ENCODE assay signal across 2 cellular contexts in the genomic region with DNA sequence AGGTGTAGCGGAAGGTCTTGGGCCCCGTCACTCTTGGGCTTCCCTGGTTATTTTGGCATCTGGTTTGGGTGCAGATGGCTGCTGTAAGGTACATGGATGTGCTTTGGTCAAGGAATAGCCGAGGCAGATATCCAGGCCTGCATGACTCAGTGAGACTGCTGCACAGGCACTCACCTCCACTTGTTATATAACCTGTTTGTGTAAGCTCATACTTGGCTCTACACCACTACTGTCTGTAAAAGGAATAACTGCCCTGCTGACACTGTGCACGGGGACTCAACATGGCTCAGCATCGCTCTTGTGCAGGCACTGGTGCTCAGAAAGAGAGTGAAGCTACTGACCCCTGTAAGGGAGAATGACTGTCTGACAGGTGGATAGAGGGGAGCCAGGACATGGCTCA.
TF ChIP-seq lines count a peak whose summit lies in the region.

No MANE protein-coding gene starts in this region.

TF ChIP-seq in SK-N-SH, 30 proteins besides CTCF, POLR2A, EP300 and RAD21 (continued from another document):
- no peak for TF ChIP-seq FOXJ3 (CRISPR knock-in tag; IDR thresholded peaks at IDR 0.05)
- no peak for TF ChIP-seq CHD2 (IDR thresholded peaks at IDR 0.05; ENCODE audit: low read length, partially characterized antibody)
- no peak for TF ChIP-seq SIN3A (IDR thresholded peaks at IDR 0.05; ENCODE audit: borderline replicate concordance, low read depth, low read length)
- no peak for TF ChIP-seq MEF2A (IDR thresholded peaks at IDR 0.05; ENCODE audit: borderline replicate concordance, low read depth)
- TF ChIP-seq RCOR1 (IDR thresholded peaks at IDR 0.05; ENCODE audit: low read length): no peak
- no peak for TF ChIP-seq TAF1 (IDR thresholded peaks at IDR 0.05; ENCODE audit: borderline replicate concordance, low read depth, low read length)
- no peak for TF ChIP-seq YY1 (IDR thresholded peaks at IDR 0.05; ENCODE audit: low read depth)
- no peak for TF ChIP-seq GABPA (IDR thresholded peaks at IDR 0.05; ENCODE audit: low read depth)
- TF ChIP-seq, protein P1, sequence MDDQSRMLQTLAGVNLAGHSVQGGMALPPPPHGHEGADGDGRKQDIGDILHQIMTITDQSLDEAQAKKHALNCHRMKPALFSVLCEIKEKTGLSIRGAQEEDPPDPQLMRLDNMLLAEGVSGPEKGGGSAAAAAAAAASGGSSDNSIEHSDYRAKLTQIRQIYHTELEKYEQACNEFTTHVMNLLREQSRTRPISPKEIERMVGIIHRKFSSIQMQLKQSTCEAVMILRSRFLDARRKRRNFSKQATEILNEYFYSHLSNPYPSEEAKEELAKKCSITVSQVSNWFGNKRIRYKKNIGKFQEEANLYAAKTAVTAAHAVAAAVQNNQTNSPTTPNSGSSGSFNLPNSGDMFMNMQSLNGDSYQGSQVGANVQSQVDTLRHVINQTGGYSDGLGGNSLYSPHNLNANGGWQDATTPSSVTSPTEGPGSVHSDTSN (IDR thresholded peaks at IDR 0.05): no peak
- no peak for TF ChIP-seq FOSL2 (IDR thresholded peaks at IDR 0.05; ENCODE audit: borderline replicate concordance, low read depth)
- TF ChIP-seq POLR2AphosphoS5 (IDR thresholded peaks at IDR 0.05; ENCODE audit: low read depth, low read length): no peak
- TF ChIP-seq SMC3 (IDR thresholded peaks at IDR 0.05; ENCODE audit: low read depth, low read length): no peak

TF ChIP-seq in SK-N-SH treated with all-trans-retinoic acid at 6 μM for 48 hours, 23 proteins besides CTCF, POLR2A, EP300 and RAD21 (continued from another document):
- no peak for TF ChIP-seq ISL1 (CRISPR knock-in tag; IDR thresholded peaks at IDR 0.05)
- TF ChIP-seq, protein P2, sequence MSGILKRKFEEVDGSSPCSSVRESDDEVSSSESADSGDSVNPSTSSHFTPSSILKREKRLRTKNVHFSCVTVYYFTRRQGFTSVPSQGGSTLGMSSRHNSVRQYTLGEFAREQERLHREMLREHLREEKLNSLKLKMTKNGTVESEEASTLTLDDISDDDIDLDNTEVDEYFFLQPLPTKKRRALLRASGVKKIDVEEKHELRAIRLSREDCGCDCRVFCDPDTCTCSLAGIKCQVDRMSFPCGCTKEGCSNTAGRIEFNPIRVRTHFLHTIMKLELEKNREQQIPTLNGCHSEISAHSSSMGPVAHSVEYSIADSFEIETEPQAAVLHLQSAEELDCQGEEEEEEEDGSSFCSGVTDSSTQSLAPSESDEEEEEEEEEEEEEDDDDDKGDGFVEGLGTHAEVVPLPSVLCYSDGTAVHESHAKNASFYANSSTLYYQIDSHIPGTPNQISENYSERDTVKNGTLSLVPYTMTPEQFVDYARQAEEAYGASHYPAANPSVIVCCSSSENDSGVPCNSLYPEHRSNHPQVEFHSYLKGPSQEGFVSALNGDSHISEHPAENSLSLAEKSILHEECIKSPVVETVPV (CRISPR knock-in tag; IDR thresholded peaks at IDR 0.05): no peak
- TF ChIP-seq, protein P3, sequence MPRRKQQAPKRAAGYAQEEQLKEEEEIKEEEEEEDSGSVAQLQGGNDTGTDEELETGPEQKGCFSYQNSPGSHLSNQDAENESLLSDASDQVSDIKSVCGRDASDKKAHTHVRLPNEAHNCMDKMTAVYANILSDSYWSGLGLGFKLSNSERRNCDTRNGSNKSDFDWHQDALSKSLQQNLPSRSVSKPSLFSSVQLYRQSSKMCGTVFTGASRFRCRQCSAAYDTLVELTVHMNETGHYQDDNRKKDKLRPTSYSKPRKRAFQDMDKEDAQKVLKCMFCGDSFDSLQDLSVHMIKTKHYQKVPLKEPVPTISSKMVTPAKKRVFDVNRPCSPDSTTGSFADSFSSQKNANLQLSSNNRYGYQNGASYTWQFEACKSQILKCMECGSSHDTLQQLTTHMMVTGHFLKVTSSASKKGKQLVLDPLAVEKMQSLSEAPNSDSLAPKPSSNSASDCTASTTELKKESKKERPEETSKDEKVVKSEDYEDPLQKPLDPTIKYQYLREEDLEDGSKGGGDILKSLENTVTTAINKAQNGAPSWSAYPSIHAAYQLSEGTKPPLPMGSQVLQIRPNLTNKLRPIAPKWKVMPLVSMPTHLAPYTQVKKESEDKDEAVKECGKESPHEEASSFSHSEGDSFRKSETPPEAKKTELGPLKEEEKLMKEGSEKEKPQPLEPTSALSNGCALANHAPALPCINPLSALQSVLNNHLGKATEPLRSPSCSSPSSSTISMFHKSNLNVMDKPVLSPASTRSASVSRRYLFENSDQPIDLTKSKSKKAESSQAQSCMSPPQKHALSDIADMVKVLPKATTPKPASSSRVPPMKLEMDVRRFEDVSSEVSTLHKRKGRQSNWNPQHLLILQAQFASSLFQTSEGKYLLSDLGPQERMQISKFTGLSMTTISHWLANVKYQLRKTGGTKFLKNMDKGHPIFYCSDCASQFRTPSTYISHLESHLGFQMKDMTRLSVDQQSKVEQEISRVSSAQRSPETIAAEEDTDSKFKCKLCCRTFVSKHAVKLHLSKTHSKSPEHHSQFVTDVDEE (CRISPR knock-in tag; IDR thresholded peaks at IDR 0.05): no peak
- no peak for TF ChIP-seq OSR1 (CRISPR knock-in tag; IDR thresholded peaks at IDR 0.05)
- TF ChIP-seq, protein P4, sequence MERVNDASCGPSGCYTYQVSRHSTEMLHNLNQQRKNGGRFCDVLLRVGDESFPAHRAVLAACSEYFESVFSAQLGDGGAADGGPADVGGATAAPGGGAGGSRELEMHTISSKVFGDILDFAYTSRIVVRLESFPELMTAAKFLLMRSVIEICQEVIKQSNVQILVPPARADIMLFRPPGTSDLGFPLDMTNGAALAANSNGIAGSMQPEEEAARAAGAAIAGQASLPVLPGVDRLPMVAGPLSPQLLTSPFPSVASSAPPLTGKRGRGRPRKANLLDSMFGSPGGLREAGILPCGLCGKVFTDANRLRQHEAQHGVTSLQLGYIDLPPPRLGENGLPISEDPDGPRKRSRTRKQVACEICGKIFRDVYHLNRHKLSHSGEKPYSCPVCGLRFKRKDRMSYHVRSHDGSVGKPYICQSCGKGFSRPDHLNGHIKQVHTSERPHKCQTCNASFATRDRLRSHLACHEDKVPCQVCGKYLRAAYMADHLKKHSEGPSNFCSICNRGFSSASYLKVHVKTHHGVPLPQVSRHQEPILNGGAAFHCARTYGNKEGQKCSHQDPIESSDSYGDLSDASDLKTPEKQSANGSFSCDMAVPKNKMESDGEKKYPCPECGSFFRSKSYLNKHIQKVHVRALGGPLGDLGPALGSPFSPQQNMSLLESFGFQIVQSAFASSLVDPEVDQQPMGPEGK (CRISPR knock-in tag; IDR thresholded peaks at IDR 0.05; ENCODE audit: borderline replicate concordance): no peak
- no peak for TF ChIP-seq TOX (CRISPR knock-in tag; IDR thresholded peaks at IDR 0.05; ENCODE audit: borderline replicate concordance)
- TF ChIP-seq ZFP3 (CRISPR knock-in tag; IDR thresholded peaks at IDR 0.05): no peak
- no peak for TF ChIP-seq ZFP30 (CRISPR knock-in tag; IDR thresholded peaks at IDR 0.05)
- no peak for TF ChIP-seq ZNF8 (CRISPR knock-in tag; IDR thresholded peaks at IDR 0.05)
- TF ChIP-seq GLIS3 (CRISPR knock-in tag; IDR thresholded peaks at IDR 0.05): no peak
- no peak for TF ChIP-seq ZNF70 (CRISPR knock-in tag; IDR thresholded peaks at IDR 0.05)
- TF ChIP-seq CSDC2 (CRISPR knock-in tag; IDR thresholded peaks at IDR 0.05): no peak
- TF ChIP-seq, protein P5, sequence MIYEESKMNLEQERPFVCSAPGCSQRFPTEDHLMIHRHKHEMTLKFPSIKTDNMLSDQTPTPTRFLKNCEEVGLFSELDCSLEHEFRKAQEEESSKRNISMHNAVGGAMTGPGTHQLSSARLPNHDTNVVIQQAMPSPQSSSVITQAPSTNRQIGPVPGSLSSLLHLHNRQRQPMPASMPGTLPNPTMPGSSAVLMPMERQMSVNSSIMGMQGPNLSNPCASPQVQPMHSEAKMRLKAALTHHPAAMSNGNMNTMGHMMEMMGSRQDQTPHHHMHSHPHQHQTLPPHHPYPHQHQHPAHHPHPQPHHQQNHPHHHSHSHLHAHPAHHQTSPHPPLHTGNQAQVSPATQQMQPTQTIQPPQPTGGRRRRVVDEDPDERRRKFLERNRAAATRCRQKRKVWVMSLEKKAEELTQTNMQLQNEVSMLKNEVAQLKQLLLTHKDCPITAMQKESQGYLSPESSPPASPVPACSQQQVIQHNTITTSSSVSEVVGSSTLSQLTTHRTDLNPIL (CRISPR knock-in tag; IDR thresholded peaks at IDR 0.05; ENCODE audit: low read depth): no peak
